26 cellular contexts compared by ENCODE assay signal in the genomic region with DNA sequence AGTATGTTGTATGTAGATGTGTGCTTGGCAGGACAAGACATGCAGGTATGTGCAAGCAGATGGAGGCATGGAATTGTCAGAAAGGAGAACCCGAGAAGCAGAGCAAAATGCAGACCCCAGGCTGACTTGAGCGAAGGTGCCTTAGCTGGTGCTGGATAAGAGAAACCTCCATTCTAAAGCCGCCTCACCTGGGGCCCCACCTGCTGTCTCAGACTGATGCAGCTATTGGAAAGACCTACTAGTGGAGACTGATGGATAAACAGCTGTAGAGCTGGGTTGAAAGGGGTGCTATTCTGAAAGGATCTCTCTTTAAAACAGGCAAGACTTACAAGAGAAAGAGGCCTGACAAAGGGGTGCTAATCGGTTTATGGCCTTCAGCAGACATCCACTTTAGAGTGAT.
"Had no signal": no experiment of that assay in that cellular context is flagged by ENCODE, and none has a peak within 500 bp of the region (broad histone marks: within the 10 kb centered on the region; RNA-seq: fewer than 3 reads in every experiment).

No MANE protein-coding gene starts in this region.

- H3K9ac ChIP-seq: neural progenitor cell, parathyroid adenoma had no signal

- H3K27ac ChIP-seq: coronary artery, neural progenitor cell, parathyroid adenoma, prostate gland, right atrium auricular region, testis, tibial artery had no signal

- H3K27me3 ChIP-seq: neural progenitor cell, right atrium auricular region, testis, tibial artery had no signal

- H3K9me3 ChIP-seq: mucosa of descending colon, prostate gland, right atrium auricular region, testis, tibial artery had no signal

- H3K36me3 ChIP-seq: neural progenitor cell, prostate gland, right atrium auricular region, tibial artery had no signal

- H3K27ac Mint-ChIP-seq: memory B cell; mesothelial cell of epicardium; natural killer cell treated with Interleukin-12 subunit alpha and Interleukin-12 subunit beta and Interleukin-15 and Interleukin-18, amount 100 ng/mL, for 72 hours; neural progenitor cell; stimulated activated effector memory CD8-positive, alpha-beta T cell treated with anti-CD3 and anti-CD28 coated beads, Interleukin-12 subunit alpha, Interleukin-12 subunit beta, amount 100 ng/mL, for 72 hours; type B pancreatic cell had no signal

- H3K27me3 Mint-ChIP-seq: memory B cell had no signal

- H3K4me1 ChIP-seq: parathyroid adenoma, prostate gland, right atrium auricular region, testis, tibial artery had no signal

- DNase-seq: dermis blood vessel endothelial cell; effector memory CD4-positive, alpha-beta T cell; erythroblast; hypothalamus; mucosa of descending colon; naive B cell; stimulated activated CD4-positive, alpha-beta T cell treated with anti-CD3 and anti-CD28 coated beads, Interleukin-2, amount 100 ng/mL, for 24 hours; stimulated activated CD4-positive, alpha-beta T cell treated with anti-CD3 and anti-CD28 coated beads, Interleukin-4, amount 100 ng/mL, for 24 hours; stimulated activated naive CD8-positive, alpha-beta T cell treated with anti-CD3 and anti-CD28 coated beads, Interleukin-15, Interleukin-2, amounts not matched to agents 100 U/mL and 50 U/mL, for 24 hours; substantia nigra; testis; tibial artery had no signal

- H3K4me3 Mint-ChIP-seq: memory B cell; mesothelial cell of epicardium; naive B cell; natural killer cell treated with Interleukin-12 subunit alpha and Interleukin-12 subunit beta and Interleukin-15 and Interleukin-18, amount 100 ng/mL, for 72 hours; neural progenitor cell; stimulated activated effector memory CD8-positive, alpha-beta T cell treated with anti-CD3 and anti-CD28 coated beads, Interleukin-12 subunit alpha, Interleukin-12 subunit beta, amount 100 ng/mL, for 72 hours; type B pancreatic cell had no signal

- H3K4me3 ChIP-seq: coronary artery, lung, mucosa of descending colon, neural progenitor cell, prostate gland, right atrium auricular region, smooth muscle cell, testis, tibial artery had no signal

- ATAC-seq: left lobe of liver; mucosa of descending colon; natural killer cell treated with Interleukin-12 subunit alpha and Interleukin-12 subunit beta and Interleukin-15 and Interleukin-18, amount 100 ng/mL, for 72 hours; sciatic nerve; stimulated activated effector memory CD8-positive, alpha-beta T cell treated with anti-CD3 and anti-CD28 coated beads, Interleukin-12 subunit alpha, Interleukin-12 subunit beta, amount 100 ng/mL, for 72 hours; stimulated activated naive CD8-positive, alpha-beta T cell treated with anti-CD3 and anti-CD28 coated beads, Interleukin-15, Interleukin-2, amounts not matched to agents 100 U/mL and 50 U/mL, for 24 hours had no signal

- H3K36me3 Mint-ChIP-seq: memory B cell; mesothelial cell of epicardium; naive B cell; natural killer cell treated with Interleukin-12 subunit alpha and Interleukin-12 subunit beta and Interleukin-15 and Interleukin-18, amount 100 ng/mL, for 72 hours; neural progenitor cell; stimulated activated effector memory CD8-positive, alpha-beta T cell treated with anti-CD3 and anti-CD28 coated beads, Interleukin-12 subunit alpha, Interleukin-12 subunit beta, amount 100 ng/mL, for 72 hours; type B pancreatic cell had no signal

- H3K9me3 Mint-ChIP-seq: memory B cell; naive B cell; neural progenitor cell; stimulated activated effector memory CD8-positive, alpha-beta T cell treated with anti-CD3 and anti-CD28 coated beads, Interleukin-12 subunit alpha, Interleukin-12 subunit beta, amount 100 ng/mL, for 72 hours; type B pancreatic cell had no signal

- H3K4me1 Mint-ChIP-seq: mesothelial cell of epicardium; neural progenitor cell; stimulated activated effector memory CD8-positive, alpha-beta T cell treated with anti-CD3 and anti-CD28 coated beads, Interleukin-12 subunit alpha, Interleukin-12 subunit beta, amount 100 ng/mL, for 72 hours had no signal
